In the genomic region with DNA sequence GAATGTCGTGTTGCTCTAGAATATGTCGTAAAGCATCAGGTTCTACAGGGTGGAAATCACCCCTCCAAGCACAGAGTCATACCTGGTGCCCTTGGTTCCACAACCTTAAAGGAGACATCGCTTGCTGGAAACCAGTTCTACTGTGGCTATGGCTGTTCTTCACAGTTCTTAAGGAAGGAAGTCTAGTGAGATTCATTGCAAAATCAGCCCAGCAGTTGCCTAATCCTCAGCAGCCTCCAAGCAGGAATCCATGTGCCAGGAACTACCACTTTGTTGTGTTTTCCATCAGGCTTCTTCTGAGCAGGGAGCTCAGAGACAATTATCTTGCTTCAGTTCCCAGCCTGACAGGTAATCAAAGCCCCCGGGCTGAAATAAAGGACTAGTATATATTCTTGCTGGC, we compare ENCODE assay signal across 20 cellular contexts. TPM values are rescaled to one million over a fixed set of nuclear protein-coding genes. Genes with fewer than 3 reads are reported as not detected.
A peak's percentile ranks its signal among the peaks of the same experiment; 100 is the strongest.
DNase-seq lines count a peak whose midpoint lies in the region; ATAC-seq, FAIRE-seq and TF ChIP-seq lines count a peak whose summit lies in the region.
"Had no signal": no experiment of that assay in that cellular context is flagged by ENCODE, and none has a peak within 500 bp of the region (broad histone marks: within the 10 kb centered on the region; RNA-seq: fewer than 3 reads in every experiment).

No MANE protein-coding gene starts in this region.

- H3K36me3 Mint-ChIP-seq in activated T-cell treated with anti-CD3 and anti-CD28 coated beads, Interleukin-2, amount 50 U/mL, for 24 hours (ENCODE audit: low read depth) = no peaks in the 10 kb centered on the region

- no peak for ATAC-seq in aorta (ENCODE audit: low FRiP score)
- ATAC-seq in HG03378 (IDR thresholded peaks at IDR 0.05; ENCODE audit: unreplicated experiment) = no peak
- no peak for ATAC-seq in GM19395 (IDR thresholded peaks at IDR 0.05; ENCODE audit: unreplicated experiment)

- peak; percentile 47 to 79 for DNase-seq in HL-60 (ENCODE audit: low read depth in 1 of 2, low spot score in 1 of 2)
- peak; percentile 45 for DNase-seq in NCI-H226
- peak; percentile 26 for DNase-seq in bronchial epithelial cell (ENCODE audit: low read depth)
- peak; percentile 13 for DNase-seq in renal cortical epithelial cell (ENCODE audit: low read depth)
- DNase-seq in aorta = no peak
- no peak for DNase-seq in activated T-cell treated with anti-CD3 and anti-CD28 coated beads, Interleukin-2, amount 50 U/mL, for 24 hours
- DNase-seq: KG1; NCI-H1105 treated with DMSO at 0.1 percent for 48 hours; NCI-H1694; NCI-H2081 treated with DMSO at 0.1 percent for 48 hours; NK-92 treated with Interleukin-12 subunit alpha and Interleukin-12 subunit beta, amount 100 ng/mL, for 24 hours; OCI-M1; RPMI8226; SHP77 treated with DMSO at 0.1 percent for 48 hours had no signal

- WGBS in aorta, 2 donors = 82 to 83% methylated on average over 4 of the region's 4 CpGs

- peaks cover 3% of the 10 kb centered on the region for H3K27me3 Mint-ChIP-seq in activated T-cell treated with anti-CD3 and anti-CD28 coated beads, Interleukin-2, amount 50 U/mL, for 24 hours

- no peak overlapping the region for H3K27ac Mint-ChIP-seq in activated T-cell treated with anti-CD3 and anti-CD28 coated beads, Interleukin-2, amount 50 U/mL, for 24 hours

- no peak for FAIRE-seq in bronchial epithelial cell (lab: Jason Lieb, UNC)
- FAIRE-seq: GM12892, H1 had no signal

- H3K27me3 ChIP-seq in HL-60 (ENCODE audit: insufficient read depth, poor library complexity, severe bottlenecking) (peaks cover 2% of the 10 kb centered on the region), bronchial epithelial cell (ENCODE audit: control insufficient read depth, insufficient read depth, low read length) (no peaks in the 10 kb centered on the region), aorta (ENCODE audit: control insufficient read depth in 1 of 2, insufficient read depth in 2 of 2, low read length in 1 of 2) (peaks cover 0 to 1% of the 10 kb centered on the region in 2 donors)

- H3K4me3 ChIP-seq in HL-60 (replicated peaks; ENCODE audit: insufficient read depth, low read length) (no peak overlapping the region), bronchial epithelial cell (ENCODE audit: low read depth, low read length) (no peak overlapping the region), aorta (ENCODE audit: low read length in 2 of 2) (no peak overlapping the region)

- no peaks in the 10 kb centered on the region for H3K4me1 ChIP-seq in aorta (ENCODE audit: control insufficient read depth in 1 of 2, insufficient read depth in 2 of 2, low read length in 2 of 2)

- H3K9me3 ChIP-seq in aorta (ENCODE audit: control insufficient read depth, low read length) = no peaks in the 10 kb centered on the region

- intact Hi-C loops in aorta (cut with DNase I) = no loop called here

- no peak for TF ChIP-seq CTCF in HL-60 (IDR thresholded peaks at IDR 0.05; ENCODE audit: insufficient read depth, low read length)
- no peak for TF ChIP-seq CTCF in bronchial epithelial cell (IDR thresholded peaks at IDR 0.05; ENCODE audit: insufficient read depth, low read length, severe bottlenecking)

- no peak overlapping the region for H3K27ac ChIP-seq in HL-60 (replicated peaks)
- no peak overlapping the region for H3K27ac ChIP-seq in aorta (ENCODE audit: low read depth in 1 of 2, low read length in 2 of 2)
- H3K27ac ChIP-seq: C4-2B had no signal

- no peaks in the 10 kb centered on the region for H3K36me3 ChIP-seq in bronchial epithelial cell (ENCODE audit: control insufficient read depth, insufficient read depth, low read length)
- no peaks in the 10 kb centered on the region for H3K36me3 ChIP-seq in aorta (ENCODE audit: control insufficient read depth in 1 of 2, insufficient read depth in 2 of 2, low read length in 1 of 2)

- no peak overlapping the region for H3K4me3 Mint-ChIP-seq in activated T-cell treated with anti-CD3 and anti-CD28 coated beads, Interleukin-2, amount 50 U/mL, for 24 hours

- peaks cover 3% of the 10 kb centered on the region for H3K9me3 Mint-ChIP-seq in activated T-cell treated with anti-CD3 and anti-CD28 coated beads, Interleukin-2, amount 50 U/mL, for 24 hours

- H3K4me1 Mint-ChIP-seq in activated T-cell treated with anti-CD3 and anti-CD28 coated beads, Interleukin-2, amount 50 U/mL, for 24 hours (ENCODE audit: low read depth) = no peaks in the 10 kb centered on the region

RNA-seq across cellular contexts. Expression of gene SLC35F3, which starts 45.0 kb away (rescaled TPM):
- total RNA-seq in bronchial epithelial cell = 0.13 and 0.79 TPM in 2 replicates
- 2.7 and 8.3 TPM in 2 replicates for total RNA-seq in renal cortical epithelial cell
- under 1 TPM in 1 of 2 donors, not detected in 1; 0.12 TPM for total RNA-seq in aorta
- polyA plus RNA-seq in aorta = not detected
- total RNA-seq: HT-29 had no signal

Comparison
In these comparisons a context has a peak if more than half of its experiments do, and no peak if none do; other contexts are left out.
1. DNase-seq: peak in HL-60 (2 of 2), NCI-H226 (single experiment), bronchial epithelial cell (single experiment) and renal cortical epithelial cell (single experiment); none in aorta (0 of 2) and activated T-cell treated with anti-CD3 and anti-CD28 coated beads, Interleukin-2, amount 50 U/mL, for 24 hours (single experiment).